ENCODE assay signal across 18 cellular contexts in genomic region chr14:60430276-60430675, GRCh38. TPM values are rescaled to one million over a fixed set of nuclear protein-coding genes. Genes with fewer than 3 reads are reported as not detected.
DNase-seq lines count a peak whose midpoint lies in the region; ATAC-seq and TF ChIP-seq lines count a peak whose summit lies in the region.
"Had no signal": no experiment of that assay in that cellular context is flagged by ENCODE, and none has a peak within 500 bp of the region (broad histone marks: within the 10 kb centered on the region; RNA-seq: fewer than 3 reads in every experiment).

No MANE protein-coding gene starts in this region.

- H3K27me3 ChIP-seq in Caco-2 (replicated peaks; ENCODE audit: control insufficient read depth, insufficient read depth, low read length) (no peaks in the 10 kb centered on the region), tibial artery (no peaks in the 10 kb centered on the region)
- H3K27me3 ChIP-seq: BLaER1 had no signal

- no peaks in the 10 kb centered on the region for H3K9me3 ChIP-seq in Caco-2
- peaks cover 0 to 15% (median 6%) of the 10 kb centered on the region in 3 donors for H3K9me3 ChIP-seq in tibial artery

- H3K36me3 ChIP-seq in Caco-2 (ENCODE audit: control insufficient read depth, insufficient read depth, low read length) (no peaks in the 10 kb centered on the region), tibial artery (no peaks in the 10 kb centered on the region)
- H3K36me3 ChIP-seq: BLaER1 had no signal

- intact Hi-C loops in Caco-2 (cut with micrococcal nuclease; ENCODE audit: unreplicated experiment), result loop anchor here (1.0 kb wide), 1 partner anchor 220 kb away; no protein-coding TSS in a partner anchor
- intact Hi-C loops in left colon (cut with DNase I, micrococcal nuclease), result no loop called here
- intact Hi-C loops in tibial artery (cut with DNase I; ENCODE audit: low total_unique reads), result no loop called here

- H3K4me3 ChIP-seq in Caco-2 (ENCODE audit: low read depth, low read length) (no peak overlapping the region), tibial artery (no peak overlapping the region)
- H3K4me3 ChIP-seq: BLaER1, GM23338 had no signal

- H3K36me3 Mint-ChIP-seq in Caco-2 (ENCODE audit: insufficient read depth, unreplicated experiment), result no peaks in the 10 kb centered on the region
- H3K36me3 Mint-ChIP-seq: CD4-positive, CD25-positive, alpha-beta regulatory T cell; CD8-positive, alpha-beta T cell had no signal

- peak; percentile 41 for ATAC-seq in left colon
- ATAC-seq: CD8-positive, alpha-beta T cell; GM23338; HCT116 had no signal

- H3K4me1 Mint-ChIP-seq in Caco-2 (ENCODE audit: low read depth, unreplicated experiment), result peaks cover 14% of the 10 kb centered on the region
- H3K4me1 Mint-ChIP-seq: B cell; CD4-positive, CD25-positive, alpha-beta regulatory T cell; GM23338; H9 had no signal

- H3K4me1 ChIP-seq in Caco-2, result peaks cover 10% of the 10 kb centered on the region; the same call in 1 of the 2 replicates
- no peaks in the 10 kb centered on the region for H3K4me1 ChIP-seq in tibial artery
- H3K4me1 ChIP-seq: BLaER1 had no signal

- H3K27ac ChIP-seq in VCaP (peak overlapping the region; percentile 47), tibial artery (no peak overlapping the region)
- H3K27ac ChIP-seq: 22Rv1, BLaER1, C4-2B had no signal

- POLR2A ChIA-PET in Caco-2 (lab: Charles Lee), result no interaction called here

- no peak overlapping the region for H3K4me3 Mint-ChIP-seq in Caco-2 (ENCODE audit: unreplicated experiment)
- H3K4me3 Mint-ChIP-seq: B cell; CD4-positive, CD25-positive, alpha-beta regulatory T cell; CD8-positive, alpha-beta T cell; GM23338; H9 had no signal

- DNase-seq in Caco-2 (peak in 1 of 2 experiments; percentile 50), left colon (no peak), NCI-H2227 (lab: John Stamatoyannopoulos, UW; ENCODE audit: unreplicated experiment) (no peak), T-helper 2 cell (no peak), tibial artery (no peak)
- DNase-seq: CD4-positive, CD25-positive, alpha-beta regulatory T cell; CD8-positive, alpha-beta T cell; DMS153; DND-41; H9 had no signal

- H3K27me3 Mint-ChIP-seq in Caco-2 (ENCODE audit: insufficient read depth, unreplicated experiment), result no peaks in the 10 kb centered on the region
- H3K27me3 Mint-ChIP-seq: CD4-positive, CD25-positive, alpha-beta regulatory T cell had no signal

- TF ChIP-seq CTCF in Caco-2 (IDR thresholded peaks at IDR 0.05; ENCODE audit: insufficient read depth in 1 of 2, low read depth in 1 of 2, low read length in 1 of 2, severe bottlenecking in 1 of 2, unreplicated experiment in 1 of 2) (no peak), VCaP (conservative IDR thresholded peaks at IDR 0.05) (no peak), tibial artery (IDR thresholded peaks at IDR 0.05) (no peak)

- peaks cover 35% of the 10 kb centered on the region for H3K9me3 Mint-ChIP-seq in Caco-2 (ENCODE audit: unreplicated experiment)

- H3K27ac Mint-ChIP-seq in Caco-2 (ENCODE audit: unreplicated experiment), result peak overlapping the region; percentile 17
- H3K27ac Mint-ChIP-seq: B cell; CD4-positive, CD25-positive, alpha-beta regulatory T cell; CD8-positive, alpha-beta T cell; GM23338; H9 had no signal

- BruUV-seq in Caco-2 (replicated peaks; lab: Mats Ljungman, UMichigan), result no TSS peak

- CTCF ChIA-PET in Caco-2 (lab: Charles Lee), result no interaction called here

RNA-seq across cellular contexts. Expression of gene C14orf39, which starts 55.6 kb away (rescaled TPM):
- not detected in 2 replicates for total RNA-seq in Caco-2 (2022)
- not detected for total RNA-seq in left colon
- total RNA-seq: B cell; CD4-positive, CD25-positive, alpha-beta regulatory T cell; CD8-positive, alpha-beta T cell; H4 had no signal
